ENCODE assay signal across 8 cellular contexts in genomic region chr3:9601006-9601581, GRCh38. TPM values are rescaled to one million over a fixed set of nuclear protein-coding genes. Genes with fewer than 3 reads are reported as not detected.
"Had no signal": no experiment of that assay in that cellular context is flagged by ENCODE, and none has a peak within 500 bp of the region (broad histone marks: within the 10 kb centered on the region; RNA-seq: fewer than 3 reads in every experiment).

No MANE protein-coding gene starts in this region.

RNA-seq across cellular contexts. Expression of gene LHFPL4, which starts 47.5 kb away (rescaled TPM):
- total RNA-seq: activated B cell treated with CpG ODN at 0.5 μM for 24 hours; activated CD4-positive, alpha-beta T cell treated with anti-CD3 and anti-CD28 coated beads, Interleukin-2, amount 10 ng/mL, durations not matched to agents 24 days and 14 days; hepatocyte; mononuclear cell; natural killer cell treated with Interleukin-12 subunit alpha and Interleukin-12 subunit beta and Interleukin-15 and Interleukin-18, amount 100 ng/mL, for 72 hours; psoas muscle; T-helper 1 cell treated with Interleukin-12 subunit alpha and Interleukin-12 subunit beta and Interleukin-4 antibody, amounts not matched to agents 30 ng/mL and 1 ng/mL, for 36 hours; ureter had no signal
